17 cellular contexts compared by ENCODE assay signal in the genomic region with DNA sequence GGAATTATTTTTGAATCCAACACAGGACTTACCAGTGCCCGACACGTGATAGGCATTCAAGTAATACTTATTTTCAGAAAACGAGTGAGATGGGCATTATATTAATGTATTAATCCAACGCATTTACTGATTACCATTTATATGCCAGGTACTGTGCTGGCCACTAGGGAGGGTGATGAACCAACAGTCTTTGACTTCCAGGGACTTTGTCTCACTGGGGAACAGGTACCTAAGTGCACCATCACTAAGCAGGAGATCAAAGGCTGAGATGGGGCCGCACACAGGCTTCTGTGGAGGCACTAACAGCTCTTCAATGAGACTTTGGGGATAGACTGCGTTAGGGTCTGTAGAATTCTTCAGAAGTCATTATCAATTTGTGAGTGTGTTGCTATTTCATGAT. TPM values are rescaled to one million over a fixed set of nuclear protein-coding genes. Genes with fewer than 3 reads are reported as not detected.
DNase-seq lines count a peak whose midpoint lies in the region; ATAC-seq, FAIRE-seq and TF ChIP-seq lines count a peak whose summit lies in the region.
"Had no signal": no experiment of that assay in that cellular context is flagged by ENCODE, and none has a peak within 500 bp of the region (broad histone marks: within the 10 kb centered on the region; RNA-seq: fewer than 3 reads in every experiment).

No MANE protein-coding gene starts in this region.

- no peak overlapping the region for H3K9ac ChIP-seq in GM12878 (ENCODE audit: control insufficient read depth, insufficient read depth, low read length)
- H3K9ac ChIP-seq: BLaER1 had no signal

- no peak overlapping the region for H3K4me2 ChIP-seq in GM12878 (ENCODE audit: control insufficient read depth, insufficient read depth)
- H3K4me2 ChIP-seq: BLaER1 had no signal

- BruUV-seq in GM12878 (replicated peaks; lab: Mats Ljungman, UMichigan): no TSS peak

- H3K9me3 ChIP-seq in GM12878 (replicated peaks; ENCODE audit: control insufficient read depth, insufficient read depth, low read length): no peaks in the 10 kb centered on the region
- no peaks in the 10 kb centered on the region for H3K9me3 ChIP-seq in naive thymus-derived CD4-positive, alpha-beta T cell (ENCODE audit: control insufficient read depth in 2 of 3, low read length in 3 of 3)
- H3K9me3 ChIP-seq: BLaER1 had no signal

- TF ChIP-seq EP300 in GM12878 (IDR thresholded peaks at IDR 0.05; ENCODE audit: borderline replicate concordance in 1 of 2, control insufficient read depth in 1 of 2, low read depth in 2 of 2, low read length in 2 of 2): no peak

- peak; percentile 60 for ATAC-seq in GM12878
- peak; percentile 57 for ATAC-seq in naive thymus-derived CD4-positive, alpha-beta T cell
- ATAC-seq in HG03469 (IDR thresholded peaks at IDR 0.05; ENCODE audit: unreplicated experiment): no peak
- ATAC-seq: activated T-cell treated with anti-CD3 and anti-CD28 coated beads, Interleukin-2, amount 50 U/mL, for 4 hours had no signal

- no peak overlapping the region for H3K27ac ChIP-seq in GM12878 (ENCODE audit: control insufficient read depth, insufficient read depth)
- H3K27ac ChIP-seq in naive thymus-derived CD4-positive, alpha-beta T cell (ENCODE audit: low read depth, low read length): no peak overlapping the region
- H3K27ac ChIP-seq: BLaER1, RWPE1, skin epidermis had no signal

- H3K4me3 Mint-ChIP-seq in naive thymus-derived CD4-positive, alpha-beta T cell: no peak overlapping the region
- H3K4me3 Mint-ChIP-seq: activated T-cell treated with anti-CD3 and anti-CD28 coated beads, Interleukin-2, amount 50 U/mL, for 4 hours; mesothelial cell of epicardium had no signal

- TF ChIP-seq CTCF in D721Med (IDR thresholded peaks at IDR 0.05; ENCODE audit: insufficient read depth, missing control alignments) (peak; percentile 5), GM12878 (IDR thresholded peaks at IDR 0.05 in 2 of 3, conservative IDR thresholded peaks at IDR 0.05 in 1 of 3; ENCODE audit: control insufficient read depth in 2 of 3, extremely low read depth in 1 of 3, insufficient read depth in 1 of 3, low read depth in 3 of 3, low read length in 3 of 3) (peak in 2 of 3 experiments; percentile 19 to 21; a peak in 2 of 6 replicates)

- peak overlapping the region in 5 of 9 donors; percentile 1 to 43 (median 9) for H3K27ac Mint-ChIP-seq in naive thymus-derived CD4-positive, alpha-beta T cell
- H3K27ac Mint-ChIP-seq: mesothelial cell of epicardium had no signal

- DNase-seq in D721Med (ENCODE audit: insufficient read length, low spot score): no peak
- peak; percentile 49 for DNase-seq in H7
- no peak for DNase-seq in GM12878 (ENCODE audit: low read depth, low spot score)
- peak in 3 of 9 donors; percentile 12 to 40 (median 23) for DNase-seq in naive thymus-derived CD4-positive, alpha-beta T cell
- no peak for DNase-seq in activated CD8-positive, alpha-beta memory T cell treated with anti-CD3 and anti-CD28 coated beads for 24 hours
- no peak for DNase-seq in stimulated activated CD8-positive, alpha-beta memory T cell treated with anti-CD3 and anti-CD28 coated beads, Interleukin-4, amount 100 ng/mL, for 48 hours
- DNase-seq: activated T-cell treated with anti-CD3 and anti-CD28 coated beads, Interleukin-2, amount 50 U/mL, for 4 hours; cerebellar nuclear complex; DMS79 treated with DMSO at 0.1 percent for 48 hours; NCI-H1694 treated with DMSO at 0.1 percent for 48 hours had no signal

- WGBS in GM12878 (ENCODE audit: insufficient coverage, insufficient replicate concordance, low lambda C conversion rate, missing lambda C conversion rate): 53% methylated on average over 6 of the region's 6 CpGs

- no peaks in the 10 kb centered on the region for H3K79me2 ChIP-seq in GM12878 (ENCODE audit: control insufficient read depth, insufficient read depth, low read length)

- H3K4me1 Mint-ChIP-seq in naive thymus-derived CD4-positive, alpha-beta T cell: peaks cover 7 to 28% (median 20%) of the 10 kb centered on the region in 7 donors

- intact Hi-C loops in GM12878 (cut with micrococcal nuclease; ENCODE audit: unreplicated experiment): no loop called here
- intact Hi-C loops in naive thymus-derived CD4-positive, alpha-beta T cell (cut with micrococcal nuclease): loop anchor here in 1 of 2 donors (1.0 kb wide), 1 partner anchor 33 kb away; no protein-coding TSS in a partner anchor

- POLR2A ChIA-PET in GM12878 (lab: Charles Lee): interaction anchor here (0.6 kb wide), 1 partner anchor 1457 kb away, joined by 4 read pairs; no protein-coding TSS in a partner anchor
- POLR2A ChIA-PET in naive thymus-derived CD4-positive, alpha-beta T cell (lab: Charles Lee): interaction anchor here (0.6 to 1.6 kb wide), 2 partner anchors 128 to 255 kb away, joined by 3 to 9 read pairs; partner anchors contain the start of gene TBC1D14

- peaks cover 0 to 13% (median 0%) of the 10 kb centered on the region in 5 donors for H3K27me3 Mint-ChIP-seq in naive thymus-derived CD4-positive, alpha-beta T cell

- RAD21 ChIA-PET in GM12878 (lab: Charles Lee; ENCODE audit: unreplicated experiment): no interaction called here

- H4K20me1 ChIP-seq in GM12878 (ENCODE audit: control insufficient read depth, insufficient read depth): no peaks in the 10 kb centered on the region

- H3K36me3 ChIP-seq in H7 (replicated peaks; ENCODE audit: control insufficient read depth, insufficient read depth, low read length) (no peaks in the 10 kb centered on the region), GM12878 (ENCODE audit: control insufficient read depth in 2 of 2, insufficient read depth in 2 of 2, low read length in 1 of 2) (peaks cover 0 to under 1% of the 10 kb centered on the region in 2 experiments; a peak in 2 of 4 replicates)
- H3K36me3 ChIP-seq in naive thymus-derived CD4-positive, alpha-beta T cell (ENCODE audit: control insufficient read depth in 2 of 3, insufficient read depth in 3 of 3, low read length in 3 of 3): peaks cover 0 to 1% (median 0%) of the 10 kb centered on the region in 3 experiments

- H3K27me3 ChIP-seq in H7 (ENCODE audit: control insufficient read depth, insufficient read depth, low read length): peaks cover 17% of the 10 kb centered on the region
- peaks cover 0 to 2% of the 10 kb centered on the region in 2 experiments; a peak in 1 of 4 replicates for H3K27me3 ChIP-seq in GM12878 (replicated peaks in 1 of 2; ENCODE audit: control insufficient read depth in 2 of 2, insufficient read depth in 2 of 2, low read length in 1 of 2)
- no peaks in the 10 kb centered on the region for H3K27me3 ChIP-seq in naive thymus-derived CD4-positive, alpha-beta T cell (ENCODE audit: control insufficient read depth in 2 of 2, insufficient read depth in 2 of 2, low read length in 2 of 2)

- H3K4me1 ChIP-seq in GM12878 (ENCODE audit: control insufficient read depth, insufficient read depth, low read length): peaks cover 4% of the 10 kb centered on the region; the same call in 1 of the 2 replicates
- H3K4me1 ChIP-seq in naive thymus-derived CD4-positive, alpha-beta T cell (ENCODE audit: control insufficient read depth in 2 of 2, insufficient read depth in 2 of 2, low read length in 2 of 2): no peaks in the 10 kb centered on the region

- peaks cover 0 to 4% (median 0%) of the 10 kb centered on the region in 11 donors for H3K9me3 Mint-ChIP-seq in naive thymus-derived CD4-positive, alpha-beta T cell
- H3K9me3 Mint-ChIP-seq: activated T-cell treated with anti-CD3 and anti-CD28 coated beads, Interleukin-2, amount 50 U/mL, for 4 hours; mesothelial cell of epicardium had no signal

- FAIRE-seq in D721Med (lab: Jason Lieb, UNC) (no peak), GM12878 (lab: Jason Lieb, UNC) (no peak)
- FAIRE-seq: endothelial cell of umbilical vein, GM12892 had no signal

- no peak for TF ChIP-seq POLR2A in GM12878 (IDR thresholded peaks at IDR 0.05; ENCODE audit: low read depth, low read length)

- in situ Hi-C loops in GM12878 (cut with MboI): no loop called here

- no peak overlapping the region for H3K4me3 ChIP-seq in H7 (ENCODE audit: insufficient read depth, low read depth, low read length)
- H3K4me3 ChIP-seq in GM12878: no peak overlapping the region
- H3K4me3 ChIP-seq in naive thymus-derived CD4-positive, alpha-beta T cell (ENCODE audit: low read length): no peak overlapping the region
- H3K4me3 ChIP-seq: BLaER1, skin epidermis had no signal

- CTCF ChIA-PET in GM12878 (lab: Yijun Ruan, JAX): interaction anchor here (1.7 kb wide), 1 partner anchor 34 kb away, joined by 3 read pairs; no protein-coding TSS in a partner anchor
- CTCF ChIA-PET in naive thymus-derived CD4-positive, alpha-beta T cell (lab: Charles Lee): interaction anchor here (1.3 kb wide), 1 partner anchor 33 kb away, joined by 4 read pairs; no protein-coding TSS in a partner anchor

- H3K36me3 Mint-ChIP-seq in naive thymus-derived CD4-positive, alpha-beta T cell: no peaks in the 10 kb centered on the region

- SMC1A ChIA-PET in GM12878 (lab: Charles Lee; ENCODE audit: uncharacterized antibody, unreplicated experiment): interaction anchor here (0.6 kb wide), 1 partner anchor 24 kb away, joined by 3 read pairs; no protein-coding TSS in a partner anchor

- no peak for TF ChIP-seq RAD21 in GM12878 (IDR thresholded peaks at IDR 0.05; ENCODE audit: insufficient read depth, low read depth, low read length)

- no peak overlapping the region for H2AFZ ChIP-seq in GM12878 (ENCODE audit: control insufficient read depth, low read depth, low read length)

RNA-seq across cellular contexts. Expression of gene TADA2B, which starts 5.7 kb away (rescaled TPM):
- 14.0 TPM in 2 replicates for total RNA-seq in H7 (2014; rRNA removed; shearing (Covaris generic))
- 9.2 and 10.5 TPM in 2 replicates for total RNA-seq in GM12878 (2013; cell fraction: nucleolus; rRNA removed)
- 8.9 and 9.0 TPM in 2 replicates for total RNA-seq in GM12878 (2014; rRNA removed)
- 6.7 and 6.9 TPM in 2 replicates for total RNA-seq in GM12878 (2014; rRNA removed; fragmentation: Illumina TruSeq; extraction: Trizol)
- 12.0 TPM in 2 replicates for total RNA-seq in GM12878 (2021)
- 5.4 TPM for polyA plus RNA-seq in GM12878 (2011; ENCODE audit: low read depth)
- polyA plus RNA-seq in GM12878 (2011; rRNA removed): 3.7 and 4.3 TPM in 2 replicates
- polyA plus RNA-seq in GM12878 (2011; cell fraction: cytosol; rRNA removed): 5.5 and 6.6 TPM in 2 replicates
- 9.5 and 13.3 TPM in 2 replicates for polyA plus RNA-seq in GM12878 (2011; cell fraction: nucleus; rRNA removed)
- 6.8 and 9.0 TPM in 2 replicates for polyA plus RNA-seq in GM12878 (2012)
- polyA plus RNA-seq in GM12878 (2014; fragmentation: Illumina TruSeq; extraction: Trizol): 6.6 and 7.2 TPM in 2 replicates
- 1 to 10 TPM in 1 of 2 experiments, under 1 TPM in 1; 0.66 to 1.2 TPM for polyA plus RNA-seq in GM12878 (2014; fragmentation: Nextera tagmentation; extraction: Ambion mirVana)
- polyA plus RNA-seq in GM12878 (2014; rRNA removed): 7.7 and 7.9 TPM in 2 replicates
- polyA plus RNA-seq in GM12878 (2016; fragmentation: Nextera tagmentation; extraction: Ambion mirVana): 1 to 10 TPM; 1.1 to 1.3 TPM
- 4.1 and 7.7 TPM in 2 replicates for polyA minus RNA-seq in GM12878 (2011; rRNA and poly(A)+ RNA removed)
- polyA minus RNA-seq in GM12878 (2011; cell fraction: cytosol; rRNA and poly(A)+ RNA removed): 5.0 and 5.9 TPM in 2 replicates
- 4.4 and 8.4 TPM in 2 replicates for polyA minus RNA-seq in GM12878 (2011; cell fraction: nucleus; rRNA and poly(A)+ RNA removed)
- total RNA-seq in naive thymus-derived CD4-positive, alpha-beta T cell: 10 to 100 TPM; 26.8 to 49.0 (median 41.5) TPM
- 1 to 10 TPM; 4.0 to 5.3 TPM for polyA plus RNA-seq in naive thymus-derived CD4-positive, alpha-beta T cell

RNA-seq across cellular contexts. Expression of gene GRPEL1, which starts 30.4 kb away (rescaled TPM):
- total RNA-seq in H7 (2014; rRNA removed; shearing (Covaris generic)): 30.7 and 35.4 TPM in 2 replicates
- 32.9 and 36.4 TPM in 2 replicates for total RNA-seq in GM12878 (2013; cell fraction: nucleolus; rRNA removed)
- total RNA-seq in GM12878 (2014; rRNA removed) (30.8 and 43.6 TPM in 2 replicates), GM12878 (2014; rRNA removed; fragmentation: Illumina TruSeq; extraction: Trizol) (54.7 and 62.7 TPM in 2 replicates), GM12878 (2021) (44.1 and 48.8 TPM in 2 replicates)
- polyA plus RNA-seq in GM12878 (2011; ENCODE audit: low read depth): 22.3 TPM
- polyA plus RNA-seq in GM12878 (2011; rRNA removed) (53.4 and 67.2 TPM in 2 replicates), GM12878 (2014; fragmentation: Illumina TruSeq; extraction: Trizol) (59.2 and 72.5 TPM in 2 replicates), GM12878 (2014; fragmentation: Nextera tagmentation; extraction: Ambion mirVana) (100 to 1,000 TPM; 103 to 119 TPM), GM12878 (2014; rRNA removed) (40.7 and 42.6 TPM in 2 replicates), GM12878 (2016; fragmentation: Nextera tagmentation; extraction: Ambion mirVana) (10 to 100 TPM; 80.1 to 82.8 TPM)
- 32.1 and 35.7 TPM in 2 replicates for polyA plus RNA-seq in GM12878 (2011; cell fraction: cytosol; rRNA removed)
- polyA plus RNA-seq in GM12878 (2011; cell fraction: nucleus; rRNA removed): 28.7 and 29.2 TPM in 2 replicates
- 26.4 and 30.6 TPM in 2 replicates for polyA plus RNA-seq in GM12878 (2012)
- polyA minus RNA-seq in GM12878 (2011; rRNA and poly(A)+ RNA removed): 33.1 and 35.9 TPM in 2 replicates
- 8.5 and 9.4 TPM in 2 replicates for polyA minus RNA-seq in GM12878 (2011; cell fraction: cytosol; rRNA and poly(A)+ RNA removed)
- polyA minus RNA-seq in GM12878 (2011; cell fraction: nucleus; rRNA and poly(A)+ RNA removed): 22.7 and 31.9 TPM in 2 replicates
- 10 to 100 TPM; 34.5 to 53.3 (median 49.1) TPM for total RNA-seq in naive thymus-derived CD4-positive, alpha-beta T cell
- polyA plus RNA-seq in naive thymus-derived CD4-positive, alpha-beta T cell: 10 to 100 TPM; 38.3 to 45.0 TPM
